In the genomic region with DNA sequence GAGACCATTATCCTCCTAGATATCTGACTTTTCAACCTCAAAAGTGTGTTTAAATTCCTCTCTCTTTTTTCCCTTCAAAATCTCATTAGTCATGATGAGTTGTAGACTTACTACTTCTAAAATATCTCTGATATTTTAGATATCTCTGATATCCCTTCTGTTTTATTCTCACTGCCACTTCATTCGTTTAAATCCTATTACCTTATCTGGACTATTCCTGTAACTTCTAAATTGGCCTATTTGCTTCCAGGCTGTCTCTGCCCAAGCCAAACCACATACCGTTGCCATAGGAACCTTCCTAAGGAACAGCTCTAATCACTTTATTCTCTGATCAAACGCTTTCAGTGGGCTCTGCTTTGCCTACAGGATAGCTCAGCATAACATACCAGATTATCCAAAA, we compare ENCODE assay signal across 21 cellular contexts.
"Had no signal": no experiment of that assay in that cellular context is flagged by ENCODE, and none has a peak within 500 bp of the region (broad histone marks: within the 10 kb centered on the region; RNA-seq: fewer than 3 reads in every experiment).

No MANE protein-coding gene starts in this region.

- H3K9me3 Mint-ChIP-seq: neural crest cell had no signal

- H3K79me2 ChIP-seq: hepatocyte had no signal

- H3K36me3 ChIP-seq: colonic mucosa, right atrium auricular region, sigmoid colon, stomach, thoracic aorta, transverse colon had no signal

- H3K4me1 Mint-ChIP-seq: naive thymus-derived CD8-positive, alpha-beta T cell had no signal

- H3K4me3 Mint-ChIP-seq: naive thymus-derived CD8-positive, alpha-beta T cell; neural crest cell had no signal

- H2AFZ ChIP-seq: hepatocyte had no signal

- H3K27me3 ChIP-seq: colonic mucosa, hepatocyte, right atrium auricular region, sigmoid colon, stomach, transverse colon had no signal

- H3K27me3 Mint-ChIP-seq: naive thymus-derived CD8-positive, alpha-beta T cell had no signal

- H3K27ac Mint-ChIP-seq: naive thymus-derived CD8-positive, alpha-beta T cell had no signal

- H3K36me3 Mint-ChIP-seq: naive thymus-derived CD8-positive, alpha-beta T cell had no signal

- ATAC-seq: left lobe of liver; mucosa of descending colon; naive thymus-derived CD8-positive, alpha-beta T cell had no signal

- H3K9me3 ChIP-seq: colonic mucosa, mucosa of descending colon, right atrium auricular region, thoracic aorta, transverse colon had no signal

- H3K4me2 ChIP-seq: hepatocyte had no signal

- H3K27ac ChIP-seq: colonic mucosa, hepatocyte, right atrium auricular region, sigmoid colon, skin epidermis, stomach, thoracic aorta, transverse colon had no signal

- DNase-seq: colonic mucosa; dermis blood vessel endothelial cell; foreskin melanocyte; head of caudate nucleus; mammary epithelial cell; mucosa of descending colon; naive thymus-derived CD8-positive, alpha-beta T cell; posterior cingulate gyrus; sigmoid colon; stimulated activated CD4-positive, alpha-beta T cell treated with anti-CD3 and anti-CD28 coated beads, Interleukin-2, amount 100 ng/mL, for 24 hours; stimulated activated CD4-positive, alpha-beta T cell treated with anti-CD3 and anti-CD28 coated beads, Interleukin-4, amount 100 ng/mL, for 4 hours; stimulated activated naive CD4-positive, alpha-beta T cell; stomach; substantia nigra; transverse colon had no signal

- H3K4me3 ChIP-seq: colonic mucosa, hepatocyte, mucosa of descending colon, right atrium auricular region, sigmoid colon, skin epidermis, stomach, thoracic aorta, transverse colon had no signal
